ENCODE assay signal across 23 cellular contexts in the genomic region with DNA sequence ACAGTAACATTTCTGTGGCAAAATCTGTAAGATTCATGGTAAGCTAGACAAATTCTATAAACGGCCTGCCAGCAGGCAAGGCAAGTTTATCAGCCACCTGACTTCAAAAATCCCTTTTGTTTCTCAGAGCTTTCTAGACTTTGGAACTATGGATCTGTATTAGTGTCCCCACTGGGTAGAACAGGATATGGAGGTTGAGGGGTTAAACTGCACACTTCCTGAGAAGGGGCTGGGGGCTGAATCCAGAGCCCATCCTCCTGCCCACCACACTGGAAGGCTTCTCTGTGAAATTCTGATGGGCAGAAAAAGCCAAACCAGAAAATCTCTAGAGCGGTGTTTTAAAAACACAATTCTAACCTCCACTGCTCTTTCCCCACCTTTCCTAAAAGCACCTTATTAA.
DNase-seq lines count a peak whose midpoint lies in the region; ATAC-seq, FAIRE-seq and TF ChIP-seq lines count a peak whose summit lies in the region.
"Had no signal": no experiment of that assay in that cellular context is flagged by ENCODE, and none has a peak within 500 bp of the region (broad histone marks: within the 10 kb centered on the region; RNA-seq: fewer than 3 reads in every experiment).

No MANE protein-coding gene starts in this region.

- H3K27me3 ChIP-seq in BLaER1 (no peaks in the 10 kb centered on the region), endothelial cell of umbilical vein (ENCODE audit: control insufficient read depth in 2 of 2, insufficient read depth in 2 of 2, low read length in 2 of 2) (no peaks in the 10 kb centered on the region), mesenchymal stem cell (ENCODE audit: control insufficient read depth in 1 of 2, insufficient read depth in 1 of 2, low read length in 2 of 2) (peaks cover 0 to 19% of the 10 kb centered on the region in 2 experiments)

- H3K4me1 ChIP-seq in BLaER1 (peaks cover 86% of the 10 kb centered on the region), endothelial cell of umbilical vein (ENCODE audit: control insufficient read depth, extremely low read depth, insufficient read depth, low read length) (no peaks in the 10 kb centered on the region), mesenchymal stem cell (ENCODE audit: control insufficient read depth, insufficient read depth, low read depth, low read length) (peaks cover 12% of the 10 kb centered on the region)
- H3K4me1 ChIP-seq: HAP-1 had no signal

- no peak overlapping the region for H4K91ac ChIP-seq in mesenchymal stem cell (ENCODE audit: low read length)

- H3K4me2 ChIP-seq in BLaER1 = peak overlapping the region; percentile 65
- no peak overlapping the region for H3K4me2 ChIP-seq in endothelial cell of umbilical vein (ENCODE audit: insufficient read depth, low read length)
- no peak overlapping the region for H3K4me2 ChIP-seq in mesenchymal stem cell (ENCODE audit: low read length, poor library complexity, severe bottlenecking)

- peak overlapping the region; percentile 38 for H2AK5ac ChIP-seq in mesenchymal stem cell (ENCODE audit: low read length, severe bottlenecking)

- no peak overlapping the region for H2BK15ac ChIP-seq in mesenchymal stem cell (ENCODE audit: low read depth, poor library complexity, severe bottlenecking)

- no peak for ATAC-seq in HG03175 (IDR thresholded peaks at IDR 0.05; ENCODE audit: unreplicated experiment)
- no peak for ATAC-seq in activated CD4-positive, CD25-positive, alpha-beta regulatory T cell treated with anti-CD3 and anti-CD28 coated beads, Interleukin-2, amount 50 U/mL, for 24 hours
- no peak for ATAC-seq in GM21576 (IDR thresholded peaks at IDR 0.05; ENCODE audit: unreplicated experiment)

- H2BK120ac ChIP-seq in mesenchymal stem cell (ENCODE audit: low read depth, low read length) = no peak overlapping the region

- H3K4me3 ChIP-seq in BLaER1 = no peak overlapping the region
- no peak overlapping the region for H3K4me3 ChIP-seq in endothelial cell of umbilical vein (replicated peaks in 1 of 3; ENCODE audit: insufficient read depth in 1 of 3, low read depth in 1 of 3, low read length in 3 of 3)
- no peak overlapping the region for H3K4me3 ChIP-seq in mesenchymal stem cell (ENCODE audit: insufficient read depth in 1 of 2, low read depth in 1 of 2, low read length in 2 of 2)
- H3K4me3 ChIP-seq: HAP-1 had no signal

- H3K79me1 ChIP-seq in mesenchymal stem cell (replicated peaks; ENCODE audit: low read length, poor library complexity, severe bottlenecking) = no peaks in the 10 kb centered on the region

- H3K36me3 ChIP-seq in BLaER1 (peaks cover 99% of the 10 kb centered on the region), endothelial cell of umbilical vein (ENCODE audit: control insufficient read depth in 2 of 2, extremely low read depth in 1 of 2, insufficient read depth in 2 of 2, low read length in 2 of 2) (no peaks in the 10 kb centered on the region), mesenchymal stem cell (ENCODE audit: control insufficient read depth in 1 of 2, insufficient read depth in 2 of 2, low read depth in 1 of 2, low read length in 2 of 2) (peaks cover 24 to 30% of the 10 kb centered on the region in 2 experiments)
- H3K36me3 ChIP-seq: HAP-1 had no signal

- POLR2A ChIA-PET in endothelial cell of umbilical vein (lab: Charles Lee) = no interaction called here

- FAIRE-seq in endothelial cell of umbilical vein (lab: Jason Lieb, UNC) = peak; percentile 63
- FAIRE-seq: A204.1, GM12891, GM18507, H54 had no signal

- H2BK5ac ChIP-seq in mesenchymal stem cell (ENCODE audit: low read depth, low read length, poor library complexity, severe bottlenecking) = no peak overlapping the region

- no TSS peak for BruUV-seq in endothelial cell of umbilical vein (replicated peaks; lab: Mats Ljungman, UMichigan)

- H3K14ac ChIP-seq in mesenchymal stem cell (ENCODE audit: low read length in 2 of 2) = no peak overlapping the region

- intact Hi-C loops in endothelial cell of umbilical vein (cut with micrococcal nuclease) = no loop called here

- 63% methylated on average over 1 of the region's 2 CpGs for whole genome bisulfite sequencing in mesenchymal stem cell

- no peak for TF ChIP-seq CTCF in endothelial cell of umbilical vein (IDR thresholded peaks at IDR 0.05; ENCODE audit: extremely low read depth in 1 of 2, insufficient read depth in 1 of 2, low read depth in 1 of 2, low read length in 2 of 2)

- no peak overlapping the region for H2BK12ac ChIP-seq in mesenchymal stem cell (ENCODE audit: low read length in 2 of 2)

- H3K9me3 ChIP-seq in BLaER1 (peaks cover 10% of the 10 kb centered on the region; the same call in 1 of the 2 replicates), endothelial cell of umbilical vein (replicated peaks; ENCODE audit: control insufficient read depth, insufficient read depth, low read length) (no peaks in the 10 kb centered on the region), mesenchymal stem cell (ENCODE audit: control insufficient read depth, low read length) (no peaks in the 10 kb centered on the region)
- H3K9me3 ChIP-seq: HAP-1 had no signal

- H3K27ac ChIP-seq in BLaER1 (peak overlapping the region; percentile 46), endothelial cell of umbilical vein (ENCODE audit: insufficient read depth, low read depth, low read length) (no peak overlapping the region), mesenchymal stem cell (ENCODE audit: low read length, poor library complexity, severe bottlenecking) (no peak overlapping the region)
- H3K27ac ChIP-seq: 22Rv1 had no signal

- no peak for TF ChIP-seq POLR2A in endothelial cell of umbilical vein (IDR thresholded peaks at IDR 0.05; ENCODE audit: low read depth, low read length)

- H3K23ac ChIP-seq in mesenchymal stem cell (ENCODE audit: low read length in 2 of 2) = no peak overlapping the region

- no peak overlapping the region; the same call in 1 of the 2 replicates for H3K9ac ChIP-seq in BLaER1
- no peak overlapping the region for H3K9ac ChIP-seq in endothelial cell of umbilical vein (replicated peaks; ENCODE audit: extremely low read depth, insufficient read depth, low read length)
- no peak overlapping the region for H3K9ac ChIP-seq in mesenchymal stem cell (ENCODE audit: low read length)

- no peaks in the 10 kb centered on the region for H3K79me2 ChIP-seq in endothelial cell of umbilical vein (ENCODE audit: control insufficient read depth, insufficient read depth, low read length)

- no peak overlapping the region for H3K4ac ChIP-seq in mesenchymal stem cell (ENCODE audit: low read depth in 1 of 2, low read length in 2 of 2)

- no peak overlapping the region for H3K18ac ChIP-seq in mesenchymal stem cell (ENCODE audit: low read depth in 1 of 2, low read length in 2 of 2)

- CTCF ChIA-PET in endothelial cell of umbilical vein (lab: Charles Lee) = interaction anchor here (1.0 to 1.4 kb wide), 2 partner anchors 18 to 29 kb away, joined by 3 to 5 read pairs; no protein-coding TSS in a partner anchor

- DNase-seq in dermis blood vessel endothelial cell (peak; percentile 67), endothelial cell of umbilical vein (ENCODE audit: low read depth, low spot score) (peak; percentile 61), mesenchymal stem cell (no peak), NCI-H1417 treated with DMSO at 0.1 percent for 48 hours (lab: John Stamatoyannopoulos, UW) (no peak)
- DNase-seq: C1 segment of cervical spinal cord; Calu3; CD4-positive, alpha-beta memory T cell; COR-L47; DMS53; DMS79 treated with DMSO at 0.1 percent for 48 hours; GF-D8; GOT3; HFFc6 had no signal

- H3K9me1 ChIP-seq in endothelial cell of umbilical vein (replicated peaks; ENCODE audit: control insufficient read depth, extremely low read depth, insufficient read depth, low read length) = no peaks in the 10 kb centered on the region

- H4K8ac ChIP-seq in mesenchymal stem cell (ENCODE audit: low read length) = no peak overlapping the region

- no peaks in the 10 kb centered on the region; the same call in 1 of the 2 replicates for H4K20me1 ChIP-seq in BLaER1
- H4K20me1 ChIP-seq in endothelial cell of umbilical vein (replicated peaks; ENCODE audit: control insufficient read depth, extremely low read depth, insufficient read depth, low read length) = no peaks in the 10 kb centered on the region

- no peak overlapping the region for H2AFZ ChIP-seq in endothelial cell of umbilical vein (ENCODE audit: low read depth, low read length)
- no peak overlapping the region for H2AFZ ChIP-seq in mesenchymal stem cell (ENCODE audit: low read depth, low read length)

- dilution Hi-C loops in endothelial cell of umbilical vein (cut with MboI; ENCODE audit: extremely low pct_ligation_motif_present, low sequenced_read_pairs) = no loop called here

TF ChIP-seq in endothelial cell of umbilical vein, 7 proteins besides CTCF, POLR2A, EP300 and RAD21:
- TF ChIP-seq JUN (IDR thresholded peaks at IDR 0.05; ENCODE audit: borderline replicate concordance, insufficient read depth, insufficient read length, low read depth) (no peak), EZH2 (IDR thresholded peaks at IDR 0.05; ENCODE audit: borderline replicate concordance, low read depth, low read length, severe bottlenecking) (no peak), FOS (IDR thresholded peaks at IDR 0.05; ENCODE audit: borderline replicate concordance, insufficient read depth, low read length) (no peak), MYC (IDR thresholded peaks at IDR 0.05; ENCODE audit: low read depth, low read length) (no peak), GATA2 (IDR thresholded peaks at IDR 0.05; ENCODE audit: insufficient read depth, insufficient read length, low read depth, low read length) (no peak), POLR2AphosphoS5 (IDR thresholded peaks at IDR 0.05; ENCODE audit: insufficient read depth, low read depth, low read length) (no peak), MAX (IDR thresholded peaks at IDR 0.05; ENCODE audit: insufficient read depth, insufficient read length) (no peak)

Comparison
In these comparisons a context has a peak if more than half of its experiments do, and no peak if none do; other contexts are left out.
1. DNase-seq: peak in dermis blood vessel endothelial cell (single experiment) and endothelial cell of umbilical vein (single experiment); none in mesenchymal stem cell (single experiment) and NCI-H1417 treated with DMSO at 0.1 percent for 48 hours (single experiment).